1 cellular context compared by ENCODE assay signal in the genomic region with DNA sequence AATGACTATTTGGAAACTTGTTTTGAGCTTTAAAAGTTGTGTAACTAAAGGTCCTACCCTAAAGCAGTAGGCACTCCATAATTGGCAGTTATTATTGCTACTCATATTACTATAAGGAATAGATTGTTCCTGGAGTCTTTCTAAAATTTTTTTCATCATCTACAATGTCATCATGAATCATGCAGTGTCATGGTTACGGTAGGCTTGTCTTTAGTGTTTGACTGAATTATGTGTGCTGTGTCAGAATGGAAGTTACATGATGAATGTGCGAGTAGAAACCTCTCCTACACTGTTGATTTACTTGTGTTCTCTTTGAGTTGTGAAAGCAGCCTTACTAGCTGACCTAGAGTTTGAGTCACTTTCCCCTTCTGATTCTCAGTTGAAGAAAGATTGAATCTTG.
TF ChIP-seq lines count a peak whose summit lies in the region.

No MANE protein-coding gene starts in this region.

TF ChIP-seq in HCT116, 20 proteins besides CTCF, POLR2A, EP300 and RAD21 (continued from another document):
- TF ChIP-seq, protein P1, sequence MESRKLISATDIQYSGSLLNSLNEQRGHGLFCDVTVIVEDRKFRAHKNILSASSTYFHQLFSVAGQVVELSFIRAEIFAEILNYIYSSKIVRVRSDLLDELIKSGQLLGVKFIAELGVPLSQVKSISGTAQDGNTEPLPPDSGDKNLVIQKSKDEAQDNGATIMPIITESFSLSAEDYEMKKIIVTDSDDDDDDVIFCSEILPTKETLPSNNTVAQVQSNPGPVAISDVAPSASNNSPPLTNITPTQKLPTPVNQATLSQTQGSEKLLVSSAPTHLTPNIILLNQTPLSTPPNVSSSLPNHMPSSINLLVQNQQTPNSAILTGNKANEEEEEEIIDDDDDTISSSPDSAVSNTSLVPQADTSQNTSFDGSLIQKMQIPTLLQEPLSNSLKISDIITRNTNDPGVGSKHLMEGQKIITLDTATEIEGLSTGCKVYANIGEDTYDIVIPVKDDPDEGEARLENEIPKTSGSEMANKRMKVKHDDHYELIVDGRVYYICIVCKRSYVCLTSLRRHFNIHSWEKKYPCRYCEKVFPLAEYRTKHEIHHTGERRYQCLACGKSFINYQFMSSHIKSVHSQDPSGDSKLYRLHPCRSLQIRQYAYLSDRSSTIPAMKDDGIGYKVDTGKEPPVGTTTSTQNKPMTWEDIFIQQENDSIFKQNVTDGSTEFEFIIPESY (IDR thresholded peaks at IDR 0.05; ENCODE audit: extremely low read depth, insufficient replicate concordance, low read length), result no peak
TF ChIP-seq in HCT116: peak in this region for 0.
